8 cellular contexts compared by ENCODE assay signal in genomic region chr12:22100952-22101748, GRCh38. TPM values are rescaled to one million over a fixed set of nuclear protein-coding genes. Genes with fewer than 3 reads are reported as not detected.
DNase-seq lines count a peak whose midpoint lies in the region; ATAC-seq, FAIRE-seq and TF ChIP-seq lines count a peak whose summit lies in the region.

No MANE protein-coding gene starts in this region.

- intact Hi-C loops in left colon (cut with DNase I, micrococcal nuclease): no loop called here
- intact Hi-C loops in stomach (cut with DNase I; ENCODE audit: low total_unique reads): loop anchor here (10.0 kb wide), 1 partner anchor 234 kb away; the partner anchor contains the start of gene ST8SIA1

- no peak for FAIRE-seq in bronchial epithelial cell (lab: Jason Lieb, UNC)

- H3K27ac ChIP-seq in C4-2B (no peak overlapping the region), Peyer's patch (no peak overlapping the region), stomach (no peak overlapping the region)

- peak; percentile 68 for TF ChIP-seq CTCF in C4-2B (conservative IDR thresholded peaks at IDR 0.05)
- peak in 4 of 6 experiments; percentile 40 to 44 (median 42) for TF ChIP-seq CTCF in Peyer's patch (IDR thresholded peaks at IDR 0.05)
- TF ChIP-seq CTCF in bronchial epithelial cell (IDR thresholded peaks at IDR 0.05; ENCODE audit: insufficient read depth, low read length, severe bottlenecking): peak; percentile 82
- TF ChIP-seq CTCF in stomach (IDR thresholded peaks at IDR 0.05): peak in 5 of 7 experiments; percentile 18 to 49 (median 28)

- no peak for TF ChIP-seq EP300 in stomach (IDR thresholded peaks at IDR 0.05)

- WGBS in stomach, 5 donors: 59 to 77% (median 70%) methylated on average over 6 of the region's 6 CpGs

- H3K4me1 ChIP-seq in Peyer's patch (no peaks in the 10 kb centered on the region), stomach (peaks cover 0 to 10% (median 0%) of the 10 kb centered on the region in 4 donors)

- H3K27me3 ChIP-seq in Peyer's patch (no peaks in the 10 kb centered on the region), bronchial epithelial cell (ENCODE audit: control insufficient read depth, insufficient read depth, low read length) (no peaks in the 10 kb centered on the region), stomach (no peaks in the 10 kb centered on the region)

- ATAC-seq in GM18520 (IDR thresholded peaks at IDR 0.05; ENCODE audit: unreplicated experiment): peak; percentile 57
- peak; percentile 50 for ATAC-seq in HG03159 (IDR thresholded peaks at IDR 0.05; ENCODE audit: unreplicated experiment)
- peak; percentile 48 for ATAC-seq in left colon

- DNase-seq in Peyer's patch (peak in 2 of 3 donors; percentile 24 to 57), bronchial epithelial cell (ENCODE audit: low read depth) (peak; percentile 72), left colon (peak in 1 of 2 donors; percentile 40), stomach (peak; percentile 46), GM19238 (ENCODE audit: insufficient read length, low spot score) (no peak)

- H3K9me3 ChIP-seq in Peyer's patch (no peaks in the 10 kb centered on the region), stomach (no peaks in the 10 kb centered on the region)

- H3K4me3 ChIP-seq in Peyer's patch: no peak overlapping the region
- no peak overlapping the region for H3K4me3 ChIP-seq in bronchial epithelial cell (ENCODE audit: low read depth, low read length)
- H3K4me3 ChIP-seq in stomach: no peak overlapping the region

- H3K36me3 ChIP-seq in Peyer's patch (no peaks in the 10 kb centered on the region), bronchial epithelial cell (ENCODE audit: control insufficient read depth, insufficient read depth, low read length) (no peaks in the 10 kb centered on the region), stomach (no peaks in the 10 kb centered on the region)

- TF ChIP-seq POLR2A in Peyer's patch (IDR thresholded peaks at IDR 0.05): no peak
- no peak for TF ChIP-seq POLR2A in stomach (IDR thresholded peaks at IDR 0.05)

RNA-seq across cellular contexts. Expression of gene CMAS, which starts 55.1 kb away (rescaled TPM):
- total RNA-seq in Peyer's patch: 100 to 1,000 TPM in 2 of 4 donors, 10 to 100 TPM in 2; 41.3 to 112 (median 94.3) TPM
- total RNA-seq in bronchial epithelial cell: 26.6 and 46.3 TPM in 2 replicates
- 100 to 1,000 TPM; 139 to 144 TPM for total RNA-seq in left colon
- total RNA-seq in stomach: 100 to 1,000 TPM in 1 of 5 donors, 10 to 100 TPM in 3, 1 to 10 TPM in 1; 4.7 to 283 (median 37.8) TPM
- polyA plus RNA-seq in stomach: 10 to 100 TPM; 34.7 to 58.7 (median 38.8) TPM

Comparison
In these comparisons a context has a peak if more than half of its experiments do, and no peak if none do; other contexts are left out.
1. CTCF ChIP-seq: peak in every context shown above with its lines; median percentile 82 in bronchial epithelial cell; 68 in C4-2B; 42 in Peyer's patch; 28 in stomach.